ENCODE assay signal across 8 cellular contexts in the genomic region with DNA sequence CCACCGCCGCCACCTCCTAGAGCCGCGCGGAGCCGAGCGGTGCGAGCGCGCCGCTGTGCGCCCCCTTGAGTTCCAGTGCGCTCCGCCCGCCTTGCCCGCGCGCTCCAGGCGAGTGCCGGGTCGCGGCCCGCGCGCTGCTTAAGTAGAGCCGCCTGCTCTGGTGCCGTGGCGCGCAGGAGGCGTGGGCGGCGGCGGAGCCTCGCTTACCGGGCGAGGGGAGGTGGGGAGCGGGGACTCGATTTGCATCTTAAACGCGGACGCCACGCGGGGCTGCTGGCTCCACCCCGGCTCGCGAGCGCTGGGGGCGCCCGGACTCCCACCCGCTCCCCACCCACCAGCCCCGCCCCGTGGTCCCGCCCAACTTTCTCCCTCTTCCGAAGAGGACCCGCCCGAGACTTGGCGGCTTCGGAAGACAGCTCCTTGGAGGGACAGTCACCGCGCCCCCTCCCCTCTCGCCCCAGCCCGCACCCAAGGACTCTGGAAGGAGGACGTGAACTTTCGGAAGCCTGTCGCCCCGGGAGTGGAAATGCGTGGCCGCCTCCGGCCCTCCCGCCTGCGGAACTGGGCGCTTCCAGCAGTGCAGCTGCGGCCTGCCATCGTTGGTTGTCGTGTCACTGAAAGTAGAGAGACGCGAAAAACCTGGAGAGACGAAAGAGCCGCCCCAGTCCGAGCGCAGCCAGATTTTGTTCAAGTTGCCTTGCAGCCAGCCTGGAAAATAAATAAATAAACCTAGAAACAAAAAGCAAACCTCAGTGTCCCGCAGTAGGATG. TPM values are rescaled to one million over a fixed set of nuclear protein-coding genes. Genes with fewer than 3 reads are reported as not detected.
DNase-seq lines count a peak whose midpoint lies in the region; ATAC-seq, FAIRE-seq and TF ChIP-seq lines count a peak whose summit lies in the region.

A gene (minus strand): TSS at position 114 of the 770 bp plus-strand sequence. CDS start 257 bp downstream, outside the sequence.

- TF ChIP-seq RAD21 in H1 (IDR thresholded peaks at IDR 0.05 in 1 of 2, conservative IDR thresholded peaks at IDR 0.05 in 1 of 2; ENCODE audit: low read depth in 2 of 2, low read length in 2 of 2), result peak; percentile 11 to 38; a peak in 2 of 4 replicates

- TF ChIP-seq POLR2A in H1 (IDR thresholded peaks at IDR 0.05; ENCODE audit: control extremely low read depth in 1 of 2, low read depth in 2 of 2, low read length in 2 of 2), result 0 out of 3 replicates have a peak, but pooled peaks of 1 of the 2 experiments have one; percentile 22

- H3K36me3 ChIP-seq in H1 (ENCODE audit: control insufficient read depth in 2 of 4, insufficient read depth in 4 of 4, low read length in 3 of 4) (no peaks in the 10 kb centered on the region), mesendoderm (ENCODE audit: control insufficient read depth, insufficient read depth, low read length) (no peaks in the 10 kb centered on the region)

- H3K9me3 ChIP-seq in H1 (ENCODE audit: insufficient read depth in 2 of 2, low read depth in 1 of 2, low read length in 1 of 2), result no peaks in the 10 kb centered on the region

- H3K18ac ChIP-seq in H1 (ENCODE audit: extremely low read depth, low read length) (peak within 1 kb of the TSS; percentile 9; the same call in 1 of the 2 replicates), mesendoderm (ENCODE audit: low read length) (peak within 1 kb of the TSS; percentile 1)

- H3K4me2 ChIP-seq in H1 (ENCODE audit: insufficient read depth in 1 of 2, low read depth in 2 of 2, low read length in 2 of 2) (peak within 1 kb of the TSS; percentile 59 to 96), mesendoderm (ENCODE audit: low read length) (peak within 1 kb of the TSS; percentile 89)

- H4K20me1 ChIP-seq in H1 (replicated peaks in 1 of 2; ENCODE audit: control insufficient read depth in 1 of 2, insufficient read depth in 2 of 2, low read length in 2 of 2), result no peaks in the 10 kb centered on the region

- no peak within 1 kb of the TSS for H2BK120ac ChIP-seq in H1 (replicated peaks; ENCODE audit: low read depth, low read length)
- H2BK120ac ChIP-seq in mesendoderm (ENCODE audit: low read depth, low read length), result no peak within 1 kb of the TSS

- H2BK20ac ChIP-seq in H1 (ENCODE audit: low read length), result no peak within 1 kb of the TSS

- H2BK5ac ChIP-seq in H1 (ENCODE audit: low read depth, low read length) (no peak within 1 kb of the TSS), mesendoderm (ENCODE audit: low read length) (no peak within 1 kb of the TSS)

- H3K4me1 ChIP-seq in H1 (replicated peaks in 1 of 4; ENCODE audit: control insufficient read depth in 3 of 4, insufficient read depth in 4 of 4, low read length in 3 of 4) (peaks cover 0 to 5% (median 4%) of the 10 kb centered on the region in 4 experiments), mesendoderm (ENCODE audit: control insufficient read depth, low read depth, low read length) (no peaks in the 10 kb centered on the region)

- DNase-seq in AG08396 (ENCODE audit: low spot score), result peak; percentile 81
- peak; percentile 83 for DNase-seq in NCI-H69 (lab: John Stamatoyannopoulos, UW)
- DNase-seq in activated CD8-positive, alpha-beta memory T cell treated with anti-CD3 and anti-CD28 coated beads for 48 hours (ENCODE audit: low read depth in 2 of 3, low spot score in 2 of 3), result peak; percentile 49 to 57 (median 50)
- DNase-seq in H1 (ENCODE audit: low read depth in 1 of 2, low spot score in 2 of 2), result peak in 1 of 2 experiments; percentile 19
- peak; percentile 84 for DNase-seq in mesendoderm
- peak; percentile 43 for DNase-seq in stimulated activated CD8-positive, alpha-beta memory T cell treated with anti-CD3 and anti-CD28 coated beads, Interleukin-12 subunit alpha, Interleukin-12 subunit beta, amount 100 ng/mL, for 24 hours (ENCODE audit: extremely low read depth)

- peak; percentile 29 to 56 (median 29); a peak in 3 of 4 replicates for TF ChIP-seq CTCF in H1 (IDR thresholded peaks at IDR 0.05; ENCODE audit: control extremely low read depth in 1 of 3, insufficient read depth in 1 of 3, low read depth in 1 of 3, low read length in 3 of 3)

- H3K23ac ChIP-seq in H1 (ENCODE audit: insufficient read length) (no peak within 1 kb of the TSS), mesendoderm (ENCODE audit: low read length) (no peak within 1 kb of the TSS)

- peak within 1 kb of the TSS; percentile 11 for H3K56ac ChIP-seq in H1 (replicated peaks; ENCODE audit: insufficient read length, low read depth, low read length)
- H3K56ac ChIP-seq in mesendoderm (ENCODE audit: low read length), result peak within 1 kb of the TSS; percentile 83

- H4K8ac ChIP-seq in H1 (ENCODE audit: extremely low read depth, insufficient read depth, low read length), result peak within 1 kb of the TSS; percentile 83
- H4K8ac ChIP-seq in mesendoderm (ENCODE audit: low read depth, low read length), result no peak within 1 kb of the TSS

- CTCF ChIA-PET in H1 (lab: Charles Lee; ENCODE audit: partially characterized antibody), result interaction anchor here (0.9 to 3.8 kb wide), 12 partner anchors 9 to 1010 kb away, joined by 3 to 15 read pairs (median 8); no protein-coding TSS in a partner anchor

- H3K9ac ChIP-seq in H1 (replicated peaks in 1 of 4; ENCODE audit: extremely low read depth in 1 of 4, low read depth in 3 of 4, low read length in 3 of 4) (peak within 1 kb of the TSS in 2 of 4 experiments; percentile 20 to 63; a peak in 4 of 7 replicates), mesendoderm (ENCODE audit: low read length) (peak within 1 kb of the TSS; percentile 62)

- H3K79me1 ChIP-seq in H1 (ENCODE audit: low read depth, low read length) (no peaks in the 10 kb centered on the region), mesendoderm (ENCODE audit: low read length) (no peaks in the 10 kb centered on the region)

- H3K79me2 ChIP-seq in H1 (ENCODE audit: control insufficient read depth in 1 of 2, insufficient read depth in 2 of 2, low read length in 2 of 2), result no peaks in the 10 kb centered on the region
- H3K79me2 ChIP-seq in mesendoderm (ENCODE audit: control insufficient read depth, insufficient read depth, low read length), result no peaks in the 10 kb centered on the region

- no peak within 1 kb of the TSS for H3K14ac ChIP-seq in H1 (ENCODE audit: insufficient read length)

- H4K91ac ChIP-seq in H1 (replicated peaks; ENCODE audit: insufficient read length, low read length), result no peak within 1 kb of the TSS

- H2BK15ac ChIP-seq in H1 (ENCODE audit: low read length) (no peak within 1 kb of the TSS), mesendoderm (replicated peaks; ENCODE audit: low read depth) (no peak within 1 kb of the TSS)

- no peak within 1 kb of the TSS for H3K27ac ChIP-seq in H1 (ENCODE audit: low read depth, low read length)
- no peak within 1 kb of the TSS for H3K27ac ChIP-seq in mesendoderm (ENCODE audit: low read depth, low read length)

- peak within 1 kb of the TSS; percentile 67 to 74 (median 70) for H3K4me3 ChIP-seq in H1 (ENCODE audit: extremely low read depth in 1 of 4, insufficient read depth in 2 of 4, low read depth in 3 of 4, low read length in 4 of 4)
- peak within 1 kb of the TSS; percentile 32 for H3K4me3 ChIP-seq in mesendoderm (ENCODE audit: low read length)

- ATAC-seq in GM18868 (IDR thresholded peaks at IDR 0.05; ENCODE audit: unreplicated experiment), result peak; percentile 65
- ATAC-seq in HG03097 (IDR thresholded peaks at IDR 0.05; ENCODE audit: low FRiP score, unreplicated experiment), result peak; percentile 63

- H2BK12ac ChIP-seq in H1 (ENCODE audit: low read depth, low read length), result peak within 1 kb of the TSS; percentile 40; the same call in 1 of the 2 replicates

- no peak for TF ChIP-seq EP300 in H1 (IDR thresholded peaks at IDR 0.05; ENCODE audit: borderline replicate concordance in 1 of 2, low read depth in 2 of 2, low read length in 2 of 2)

- H2AFZ ChIP-seq in H1 (ENCODE audit: low read length), result peak within 1 kb of the TSS; percentile 95

- H3K23me2 ChIP-seq in H1 (ENCODE audit: low read depth, low read length), result peaks cover 19% of the 10 kb centered on the region; the same call in 1 of the 2 replicates

- FAIRE-seq in H1 (lab: Jason Lieb, UNC), result no peak

- 1% methylated on average over 48 of the region's 82 CpGs; no CpG with 5 or more reads in 1 of the 2 experiments for WGBS in H1 (ENCODE audit: extremely low coverage in 1 of 2, insufficient coverage in 1 of 2, insufficient read length in 1 of 2, insufficient replicate concordance in 2 of 2, low coverage in 1 of 2, low lambda C conversion rate in 2 of 2, missing lambda C conversion rate in 1 of 2), 2 experiments
- no CpG with 5 or more reads among the region's 82 CpGs for WGBS in mesendoderm (ENCODE audit: extremely low coverage, insufficient coverage, low lambda C conversion rate)

- H3K4ac ChIP-seq in H1 (replicated peaks; ENCODE audit: insufficient read length, low read depth, low read length) (no peak within 1 kb of the TSS), mesendoderm (ENCODE audit: low read depth, low read length) (no peak within 1 kb of the TSS)

- no peak within 1 kb of the TSS for H2AK5ac ChIP-seq in H1 (ENCODE audit: low read depth, low read length)
- H2AK5ac ChIP-seq in mesendoderm (ENCODE audit: low read length), result no peak within 1 kb of the TSS

- POLR2A ChIA-PET in H1 (lab: Charles Lee; ENCODE audit: partially characterized antibody), result interaction anchor here (0.8 to 1.6 kb wide), 2 partner anchors 11 to 141 kb away, joined by 3 read pairs; a partner anchor contains a TSS

- H3K27me3 ChIP-seq in H1 (replicated peaks in 1 of 4; ENCODE audit: control insufficient read depth in 3 of 4, extremely low read depth in 1 of 4, insufficient read depth in 3 of 4, low read length in 3 of 4) (peaks cover 10 to 43% (median 38%) of the 10 kb centered on the region in 4 experiments), mesendoderm (ENCODE audit: insufficient read depth, low read length, poor library complexity) (peaks cover 9% of the 10 kb centered on the region)

- H4K5ac ChIP-seq in H1 (ENCODE audit: insufficient read length, low read depth, low read length) (no peak within 1 kb of the TSS), mesendoderm (ENCODE audit: low read length) (no peak within 1 kb of the TSS)

TF ChIP-seq in H1, 55 proteins besides CTCF, POLR2A, EP300 and RAD21 (continues in another document):
- TF ChIP-seq NRF1 (IDR thresholded peaks at IDR 0.05; ENCODE audit: low read depth, low read length), result no peak
- TF ChIP-seq SP1 (IDR thresholded peaks at IDR 0.05; ENCODE audit: low read depth, low read length), result peak; percentile 64; the same call in 1 of the 2 replicates
- TF ChIP-seq SIRT6 (IDR thresholded peaks at IDR 0.05; ENCODE audit: low read length), result no peak
- TF ChIP-seq TCF12 (IDR thresholded peaks at IDR 0.05; ENCODE audit: low read depth, low read length), result no peak

RNA-seq across cellular contexts. Expression of the gene that starts here (rescaled TPM):
- total RNA-seq in H1 (2021; fragmentation: NEBNext Ultra II Directional; extraction: Animal tissue kit (Norgen Biotek cat#: 25700)), result 9.1 and 9.6 TPM in 2 replicates
- polyA plus RNA-seq in H1 (2011; rRNA removed), result 2.5 and 2.7 TPM in 2 replicates
- polyA plus RNA-seq in H1 (2011; cell fraction: cytosol; rRNA removed), result 2.1 TPM
- polyA plus RNA-seq in H1 (2011; cell fraction: nucleus; rRNA removed), result 3.3 TPM
- polyA plus RNA-seq in H1 (2012, experiment 1 of 2), result 2.6 to 4.9 TPM (median 3.5 TPM) in 4 replicates
- polyA plus RNA-seq in H1 (2012, experiment 2 of 2), result 0.73 TPM
- 5.1 TPM for polyA plus RNA-seq in H1 (2013, experiment 1 of 2)
- 4.5 TPM for polyA plus RNA-seq in H1 (2013, experiment 2 of 2)
- 3.5 and 4.1 TPM in 2 replicates for polyA minus RNA-seq in H1 (2011; rRNA and poly(A)+ RNA removed)
- 4.3 TPM for polyA minus RNA-seq in H1 (2011; cell fraction: cytosol; rRNA and poly(A)+ RNA removed)
- 5.7 TPM for polyA minus RNA-seq in H1 (2011; cell fraction: nucleus; rRNA and poly(A)+ RNA removed)
- polyA plus RNA-seq in mesendoderm (2013, experiment 1 of 2), result 3.4 TPM
- 3.6 TPM for polyA plus RNA-seq in mesendoderm (2013, experiment 2 of 2)
